ENCODE assay signal across 17 cellular contexts in genomic region chr1:178599087-178599486, GRCh38.
DNase-seq lines count a peak whose midpoint lies in the region; FAIRE-seq and TF ChIP-seq lines count a peak whose summit lies in the region.
"Had no signal": no experiment of that assay in that cellular context is flagged by ENCODE, and none has a peak within 500 bp of the region (broad histone marks: within the 10 kb centered on the region; RNA-seq: fewer than 3 reads in every experiment).

No MANE protein-coding gene starts in this region.

- no peaks in the 10 kb centered on the region for H3K27me3 ChIP-seq in Karpas-422 (ENCODE audit: low read length)
- no peaks in the 10 kb centered on the region for H3K27me3 ChIP-seq in SU-DHL-6 (ENCODE audit: low read length)
- no peaks in the 10 kb centered on the region for H3K27me3 ChIP-seq in A673 (replicated peaks; ENCODE audit: insufficient read depth, low read depth, low read length, poor library complexity)
- H3K27me3 ChIP-seq: MG63, SJCRH30 had no signal

- H3K9me3 Mint-ChIP-seq in nephron progenitor cell = no peaks in the 10 kb centered on the region

- FAIRE-seq in GM12891 (lab: Jason Lieb, UNC) = no peak
- FAIRE-seq: A549 had no signal

- H4K20me1 ChIP-seq in Karpas-422 (ENCODE audit: insufficient read depth, low read depth, low read length) (no peaks in the 10 kb centered on the region), SU-DHL-6 (ENCODE audit: low read depth, low read length) (no peaks in the 10 kb centered on the region)

- POLR2A ChIA-PET in A673 (lab: Charles Lee; ENCODE audit: low non-redundant PET) = no interaction called here

- H3K4me1 ChIP-seq in Karpas-422 (ENCODE audit: low read length) (peaks cover 87% of the 10 kb centered on the region), A673 (ENCODE audit: insufficient read depth, low read length, poor library complexity, severe bottlenecking) (no peaks in the 10 kb centered on the region)
- H3K4me1 ChIP-seq: A549, SJCRH30 had no signal

- no peaks in the 10 kb centered on the region for H3K9me2 ChIP-seq in Karpas-422 (replicated peaks; ENCODE audit: insufficient read depth, low read length)
- H3K9me2 ChIP-seq in SU-DHL-6 (replicated peaks; ENCODE audit: insufficient read depth, low read length) = no peaks in the 10 kb centered on the region

- H3K4me1 Mint-ChIP-seq in nephron progenitor cell = peaks cover 9% of the 10 kb centered on the region
- H3K4me1 Mint-ChIP-seq: CD4-positive, CD25-positive, alpha-beta regulatory T cell had no signal

- peak overlapping the region; percentile 54 for H3K9ac ChIP-seq in Karpas-422 (ENCODE audit: low read length)
- peak overlapping the region; percentile 51 for H3K9ac ChIP-seq in SU-DHL-6 (ENCODE audit: low read length)

- intact Hi-C loops in A673 (cut with micrococcal nuclease; ENCODE audit: unreplicated experiment) = no loop called here

- TF ChIP-seq CTCF in SU-DHL-6 (IDR thresholded peaks at IDR 0.05; ENCODE audit: insufficient read depth, low read length, poor library complexity, severe bottlenecking) (no peak), nephron progenitor cell (IDR thresholded peaks at IDR 0.05) (no peak), A673 (conservative IDR thresholded peaks at IDR 0.05; ENCODE audit: low read depth, low read length) (no peak)

- H3K4me3 ChIP-seq in Karpas-422 (ENCODE audit: low read length) (no peak overlapping the region), SU-DHL-6 (ENCODE audit: insufficient read depth, low read length, poor library complexity, severe bottlenecking) (peak overlapping the region; percentile 19), A673 (ENCODE audit: low read depth, low read length, poor library complexity, severe bottlenecking) (no peak overlapping the region)
- H3K4me3 ChIP-seq: A549, MG63, SJCRH30 had no signal

- BruUV-seq in A673 (replicated peaks; lab: Mats Ljungman, UMichigan) = no TSS peak

- CTCF ChIA-PET in A673 (lab: Charles Lee) = no interaction called here

- DNase-seq in GM12891 (ENCODE audit: insufficient read length, low spot score) (no peak), Karpas-422 (peak; percentile 70), nephron progenitor cell (no peak), GM19238 (ENCODE audit: insufficient read length, low spot score) (no peak), NCI-H446 treated with DMSO at 0.1 percent for 48 hours (lab: John Stamatoyannopoulos, UW) (no peak), A673 (ENCODE audit: low spot score) (no peak), kidney glomerular epithelial cell (lab: John Stamatoyannopoulos, UW) (no peak)
- DNase-seq: CD4-positive, CD25-positive, alpha-beta regulatory T cell; MG63; NCI-H1105; NCI-H1694; NCI-H2081; NCI-H2171 treated with DMSO at 0.1 percent for 48 hours; NCI-H526; SJCRH30 had no signal

- TF ChIP-seq POLR2A in GM12891 (IDR thresholded peaks at IDR 0.05; ENCODE audit: low read depth, low read length) = no peak

- no peaks in the 10 kb centered on the region for H3K79me2 ChIP-seq in Karpas-422 (ENCODE audit: low read length)
- H3K79me2 ChIP-seq in SU-DHL-6 (ENCODE audit: insufficient read depth, low read length) = no peaks in the 10 kb centered on the region

- peak overlapping the region; percentile 20 for H3K4me2 ChIP-seq in Karpas-422 (ENCODE audit: low read depth, low read length, poor library complexity, severe bottlenecking)
- peak overlapping the region; percentile 52 for H3K4me2 ChIP-seq in SU-DHL-6 (ENCODE audit: low read depth, low read length, poor library complexity, severe bottlenecking)
- H3K4me2 ChIP-seq: A549 had no signal

- peaks cover 17% of the 10 kb centered on the region for H3F3A ChIP-seq in SU-DHL-6 (ENCODE audit: insufficient read depth)

- peak overlapping the region; percentile 9 for H3K27ac Mint-ChIP-seq in nephron progenitor cell
- H3K27ac Mint-ChIP-seq: CD4-positive, CD25-positive, alpha-beta regulatory T cell had no signal

- H3K36me3 ChIP-seq in Karpas-422 (ENCODE audit: insufficient read depth, low read length) (no peaks in the 10 kb centered on the region), SU-DHL-6 (ENCODE audit: low read length) (no peaks in the 10 kb centered on the region), A673 (ENCODE audit: insufficient read depth, low read length, poor library complexity, severe bottlenecking) (no peaks in the 10 kb centered on the region)
- H3K36me3 ChIP-seq: MG63, SJCRH30 had no signal

- H3K27me3 Mint-ChIP-seq in nephron progenitor cell (ENCODE audit: low read depth, poor library complexity) = no peaks in the 10 kb centered on the region

- H3K9me3 ChIP-seq in Karpas-422 (ENCODE audit: low read length) (no peaks in the 10 kb centered on the region), SU-DHL-6 (ENCODE audit: insufficient read depth, low read length) (no peaks in the 10 kb centered on the region), A673 (ENCODE audit: low read depth, low read length, poor library complexity, severe bottlenecking) (no peaks in the 10 kb centered on the region)
- H3K9me3 ChIP-seq: A549, MG63, SJCRH30 had no signal

- no peaks in the 10 kb centered on the region for H3K36me3 Mint-ChIP-seq in nephron progenitor cell (ENCODE audit: low read depth)
- H3K36me3 Mint-ChIP-seq: CD4-positive, CD25-positive, alpha-beta regulatory T cell had no signal

- H2AFZ ChIP-seq in Karpas-422 (ENCODE audit: low read length) (0 out of 2 replicates have a peak overlapping the region, but pooled peaks have one; percentile 51), SU-DHL-6 (ENCODE audit: low read depth, low read length, severe bottlenecking) (peak overlapping the region; percentile 31)

- no peak overlapping the region for H3K4me3 Mint-ChIP-seq in nephron progenitor cell
- H3K4me3 Mint-ChIP-seq: CD4-positive, CD25-positive, alpha-beta regulatory T cell had no signal

- H3K27ac ChIP-seq in Karpas-422 (ENCODE audit: low read length) = peak overlapping the region; percentile 97
- H3K27ac ChIP-seq in SU-DHL-6 (ENCODE audit: low read depth, low read length) = peak overlapping the region; percentile 76
- H3K27ac ChIP-seq in A673 (ENCODE audit: low read depth, low read length, poor library complexity, severe bottlenecking) = no peak overlapping the region
- H3K27ac ChIP-seq: A549, SJCRH30 had no signal

TF ChIP-seq in GM12891, 5 proteins besides CTCF, POLR2A, EP300 and RAD21:
- no peak for TF ChIP-seq PAX5 (IDR thresholded peaks at IDR 0.05; ENCODE audit: insufficient read depth, low read length, severe bottlenecking)
- peak; percentile 64; the same call in 1 of the 2 replicates for TF ChIP-seq SPI1 (IDR thresholded peaks at IDR 0.05; ENCODE audit: low read depth, low read length)
- TF ChIP-seq POLR2AphosphoS5 (IDR thresholded peaks at IDR 0.05; ENCODE audit: low read depth, low read length) = no peak
TF ChIP-seq in GM12891: peak in this region for 1.
